13 cellular contexts compared by ENCODE assay signal in genomic region chr15:95760508-95760907, GRCh38.
DNase-seq lines count a peak whose midpoint lies in the region; ATAC-seq and TF ChIP-seq lines count a peak whose summit lies in the region.
"Had no signal": no experiment of that assay in that cellular context is flagged by ENCODE, and none has a peak within 500 bp of the region (broad histone marks: within the 10 kb centered on the region; RNA-seq: fewer than 3 reads in every experiment).

No MANE protein-coding gene starts in this region.

- no peak for TF ChIP-seq POLR2A in esophagus muscularis mucosa (IDR thresholded peaks at IDR 0.05; ENCODE audit: low read depth)

- peak in 2 of 3 experiments; percentile 15 to 27 for DNase-seq in NCI-H1417 (lab: John Stamatoyannopoulos, UW)
- DNase-seq in NCI-H1417 treated with DMSO at 0.1 percent for 48 hours (lab: John Stamatoyannopoulos, UW): no peak
- DNase-seq in PC-3: peak; percentile 4
- peak; percentile 21 for DNase-seq in fibroblast of mammary gland (ENCODE audit: low read depth)
- peak; percentile 28 for DNase-seq in renal cortical epithelial cell (ENCODE audit: low read depth)
- DNase-seq in esophagus muscularis mucosa (ENCODE audit: extremely low spot score): no peak
- DNase-seq in activated CD4-positive, alpha-beta T cell treated with anti-CD3 and anti-CD28 coated beads, Interleukin-2, amount 50 U/mL, for 48 hours: no peak
- DNase-seq in stimulated activated naive CD8-positive, alpha-beta T cell treated with anti-CD3 and anti-CD28 coated beads, Interleukin-15, Interleukin-2, amounts not matched to agents 100 U/mL and 50 U/mL, for 24 hours: no peak
- DNase-seq: 8988T; caudate nucleus; NCI-H510A treated with DMSO at 0.1 percent for 48 hours; stimulated activated CD4-positive, alpha-beta T cell treated with anti-CD3 and anti-CD28 coated beads, Interleukin-2, amount 100 ng/mL, for 48 hours; T-helper 2 cell had no signal

- no peaks in the 10 kb centered on the region for H3K9me2 ChIP-seq in PC-3 (replicated peaks; ENCODE audit: low read length)

- H3K79me2 ChIP-seq in PC-3 (ENCODE audit: low read length): no peaks in the 10 kb centered on the region

- no peak for TF ChIP-seq EP300 in esophagus muscularis mucosa (IDR thresholded peaks at IDR 0.05)

- H3K27ac ChIP-seq in PC-3 (ENCODE audit: low read length) (no peak overlapping the region), esophagus muscularis mucosa (replicated peaks in 1 of 4) (no peak overlapping the region)

- BruUV-seq in PC-3 (replicated peaks; lab: Mats Ljungman, UMichigan): no TSS peak

- TF ChIP-seq CTCF in PC-3 (conservative IDR thresholded peaks at IDR 0.05; ENCODE audit: low read depth, low read length) (no peak), fibroblast of mammary gland (conservative IDR thresholded peaks at IDR 0.05; ENCODE audit: control insufficient read depth, insufficient read depth, low read depth, low read length) (no peak), esophagus muscularis mucosa (IDR thresholded peaks at IDR 0.05) (no peak)

- no peak overlapping the region for H3K4me2 ChIP-seq in PC-3 (ENCODE audit: low read length)

- WGBS in esophagus muscularis mucosa: 91% methylated on average over 5 of the region's 5 CpGs

- no peak for ATAC-seq in PC-3
- ATAC-seq in stimulated activated naive CD8-positive, alpha-beta T cell treated with anti-CD3 and anti-CD28 coated beads, Interleukin-15, Interleukin-2, amounts not matched to agents 100 U/mL and 50 U/mL, for 24 hours: no peak

- CTCF ChIA-PET in PC-3 (lab: Charles Lee): no interaction called here

- H2AFZ ChIP-seq in PC-3 (ENCODE audit: low read length): no peak overlapping the region

- H4K20me1 ChIP-seq in PC-3 (ENCODE audit: low read length): no peaks in the 10 kb centered on the region

- POLR2A ChIA-PET in PC-3 (lab: Charles Lee; ENCODE audit: unreplicated experiment): no interaction called here

- intact Hi-C loops in PC-3 (cut with micrococcal nuclease) (no loop called here), esophagus muscularis mucosa (cut with DNase I) (no loop called here)

- H3K36me3 ChIP-seq in PC-3 (ENCODE audit: low read depth, low read length) (no peaks in the 10 kb centered on the region), esophagus muscularis mucosa (no peaks in the 10 kb centered on the region)

- H3F3A ChIP-seq in PC-3 (ENCODE audit: low read length, unreplicated experiment): no peaks in the 10 kb centered on the region

- H3K27me3 ChIP-seq in PC-3 (ENCODE audit: low read length): no peaks in the 10 kb centered on the region
- H3K27me3 ChIP-seq in esophagus muscularis mucosa: no peaks in the 10 kb centered on the region

- H3K9me3 ChIP-seq in PC-3 (ENCODE audit: low read length) (no peaks in the 10 kb centered on the region), esophagus muscularis mucosa (no peaks in the 10 kb centered on the region)

- no peak overlapping the region for H3K9ac ChIP-seq in PC-3 (ENCODE audit: low read length)

- H3K4me3 ChIP-seq in PC-3 (ENCODE audit: low read length) (no peak overlapping the region), fibroblast of mammary gland (ENCODE audit: control insufficient read depth, low read depth, low read length) (no peak overlapping the region), esophagus muscularis mucosa (no peak overlapping the region)

- no peaks in the 10 kb centered on the region for H3K4me1 ChIP-seq in PC-3 (ENCODE audit: insufficient read depth, low read length)
- H3K4me1 ChIP-seq in esophagus muscularis mucosa: no peaks in the 10 kb centered on the region

Comparison
In these comparisons a context has a peak if more than half of its experiments do, and no peak if none do; other contexts are left out.
1. DNase-seq: peak in NCI-H1417 (2 of 3), PC-3 (single experiment), fibroblast of mammary gland (single experiment) and renal cortical epithelial cell (single experiment); none in NCI-H1417 treated with DMSO at 0.1 percent for 48 hours (single experiment), esophagus muscularis mucosa (single experiment), activated CD4-positive, alpha-beta T cell treated with anti-CD3 and anti-CD28 coated beads, Interleukin-2, amount 50 U/mL, for 48 hours (0 of 2) and stimulated activated naive CD8-positive, alpha-beta T cell treated with anti-CD3 and anti-CD28 coated beads, Interleukin-15, Interleukin-2, amounts not matched to agents 100 U/mL and 50 U/mL, for 24 hours (single experiment).